ENCODE assay signal across 20 cellular contexts in genomic region chr16:20049831-20050230, GRCh38. TPM values are rescaled to one million over a fixed set of nuclear protein-coding genes. Genes with fewer than 3 reads are reported as not detected.
DNase-seq lines count a peak whose midpoint lies in the region; ATAC-seq and TF ChIP-seq lines count a peak whose summit lies in the region.
"Had no signal": no experiment of that assay in that cellular context is flagged by ENCODE, and none has a peak within 500 bp of the region (broad histone marks: within the 10 kb centered on the region; RNA-seq: fewer than 3 reads in every experiment).

No MANE protein-coding gene starts in this region.

- DNase-seq in NCI-H345 (lab: John Stamatoyannopoulos, UW) = peak; percentile 19
- no peak for DNase-seq in NCI-H345 treated with DMSO at 0.1 percent for 48 hours (lab: John Stamatoyannopoulos, UW; ENCODE audit: unreplicated experiment)
- DNase-seq in NCI-H2029 (lab: John Stamatoyannopoulos, UW) = peak; percentile 71
- peak; percentile 43 for DNase-seq in iPS-NIHi7 (ENCODE audit: extremely low spot score)
- no peak for DNase-seq in tibial nerve (ENCODE audit: low spot score in 2 of 2)
- no peak for DNase-seq in activated CD8-positive, alpha-beta T cell treated with anti-CD3 and anti-CD28 coated beads, Interleukin-2, amount 10 ng/mL, durations not matched to agents 7 days and 5 days
- DNase-seq: Caco-2; CD4-positive, CD25-positive, alpha-beta regulatory T cell; HFFc6; MM.1S; NCI-H1092 treated with DMSO at 0.1 percent for 48 hours; NCI-H187; NCI-H526 treated with DMSO at 0.1 percent for 48 hours had no signal

- H3K4me1 ChIP-seq in tibial nerve = no peaks in the 10 kb centered on the region
- H3K4me1 ChIP-seq: Caco-2 had no signal

- no peak overlapping the region for H3K4me3 Mint-ChIP-seq in activated CD8-positive, alpha-beta T cell treated with anti-CD3 and anti-CD28 coated beads, Interleukin-2, amount 10 ng/mL, durations not matched to agents 7 days and 5 days
- H3K4me3 Mint-ChIP-seq: B cell; CD4-positive, CD25-positive, alpha-beta regulatory T cell; HFFc6 had no signal

- no peak for TF ChIP-seq POLR2A in tibial nerve (IDR thresholded peaks at IDR 0.05)

- H3K9me3 ChIP-seq in tibial nerve = peaks cover 0 to 5% (median 0%) of the 10 kb centered on the region in 4 donors
- H3K9me3 ChIP-seq: Caco-2 had no signal

- CTCF ChIA-PET in activated CD8-positive, alpha-beta T cell treated with anti-CD3 and anti-CD28 coated beads, Interleukin-2, amount 10 ng/mL, durations not matched to agents 7 days and 5 days (lab: Charles Lee) = no interaction called here

- H3K9me3 Mint-ChIP-seq in activated CD8-positive, alpha-beta T cell treated with anti-CD3 and anti-CD28 coated beads, Interleukin-2, amount 10 ng/mL, durations not matched to agents 7 days and 5 days (ENCODE audit: insufficient read depth) = no peaks in the 10 kb centered on the region

- H3K27ac Mint-ChIP-seq in activated CD8-positive, alpha-beta T cell treated with anti-CD3 and anti-CD28 coated beads, Interleukin-2, amount 10 ng/mL, durations not matched to agents 7 days and 5 days = no peak overlapping the region
- H3K27ac Mint-ChIP-seq: B cell; CD4-positive, CD25-positive, alpha-beta regulatory T cell; HFFc6 had no signal

- no peak for TF ChIP-seq EP300 in tibial nerve (IDR thresholded peaks at IDR 0.05)

- H3K27ac ChIP-seq in VCaP = peak overlapping the region; percentile 43
- no peak overlapping the region for H3K27ac ChIP-seq in tibial nerve
- H3K27ac ChIP-seq: 22Rv1, PC-9 had no signal

- no peaks in the 10 kb centered on the region for H3K27me3 ChIP-seq in tibial nerve

- H3K36me3 ChIP-seq in tibial nerve = no peaks in the 10 kb centered on the region

- no peak overlapping the region for H3K4me3 ChIP-seq in tibial nerve
- H3K4me3 ChIP-seq: PC-9 had no signal

- POLR2A ChIA-PET in activated CD8-positive, alpha-beta T cell treated with anti-CD3 and anti-CD28 coated beads, Interleukin-2, amount 10 ng/mL, durations not matched to agents 7 days and 5 days (lab: Charles Lee) = no interaction called here

- H3K4me1 Mint-ChIP-seq in activated CD8-positive, alpha-beta T cell treated with anti-CD3 and anti-CD28 coated beads, Interleukin-2, amount 10 ng/mL, durations not matched to agents 7 days and 5 days (ENCODE audit: low read depth) = no peaks in the 10 kb centered on the region
- H3K4me1 Mint-ChIP-seq: B cell; CD4-positive, CD25-positive, alpha-beta regulatory T cell had no signal

- ATAC-seq in activated CD8-positive, alpha-beta T cell treated with anti-CD3 and anti-CD28 coated beads, Interleukin-2, amount 10 ng/mL, durations not matched to agents 7 days and 5 days = no peak
- no peak for ATAC-seq in GM19328 (IDR thresholded peaks at IDR 0.05; ENCODE audit: unreplicated experiment)

- no peak for TF ChIP-seq CTCF in VCaP (conservative IDR thresholded peaks at IDR 0.05)
- no peak for TF ChIP-seq CTCF in tibial nerve (IDR thresholded peaks at IDR 0.05)

- no peaks in the 10 kb centered on the region for H3K27me3 Mint-ChIP-seq in activated CD8-positive, alpha-beta T cell treated with anti-CD3 and anti-CD28 coated beads, Interleukin-2, amount 10 ng/mL, durations not matched to agents 7 days and 5 days (ENCODE audit: low read depth)
- H3K27me3 Mint-ChIP-seq: B cell; CD4-positive, CD25-positive, alpha-beta regulatory T cell had no signal

- no peaks in the 10 kb centered on the region for H3K36me3 Mint-ChIP-seq in activated CD8-positive, alpha-beta T cell treated with anti-CD3 and anti-CD28 coated beads, Interleukin-2, amount 10 ng/mL, durations not matched to agents 7 days and 5 days (ENCODE audit: low read depth)
- H3K36me3 Mint-ChIP-seq: CD4-positive, CD25-positive, alpha-beta regulatory T cell had no signal

- WGBS in tibial nerve, 2 donors = 67 to 78% methylated on average over 1 of the region's 1 CpG

RNA-seq across cellular contexts. Expression of gene GPR139, which starts 23.9 kb away (rescaled TPM):
- total RNA-seq in tibial nerve = not detected
- not detected for total RNA-seq in activated CD8-positive, alpha-beta T cell treated with anti-CD3 and anti-CD28 coated beads, Interleukin-2, amount 10 ng/mL, durations not matched to agents 7 days and 5 days
- total RNA-seq: B cell; Caco-2; CD4-positive, CD25-positive, alpha-beta regulatory T cell; G401; H4; HFFc6; PC-9 had no signal

Comparison
In these comparisons a context has a peak if more than half of its experiments do, and no peak if none do; other contexts are left out.
1. DNase-seq: peak in NCI-H345 (single experiment), NCI-H2029 (single experiment) and iPS-NIHi7 (single experiment); none in NCI-H345 treated with DMSO at 0.1 percent for 48 hours (single experiment), tibial nerve (0 of 2) and activated CD8-positive, alpha-beta T cell treated with anti-CD3 and anti-CD28 coated beads, Interleukin-2, amount 10 ng/mL, durations not matched to agents 7 days and 5 days (single experiment).